27 cellular contexts compared by ENCODE assay signal in the genomic region with DNA sequence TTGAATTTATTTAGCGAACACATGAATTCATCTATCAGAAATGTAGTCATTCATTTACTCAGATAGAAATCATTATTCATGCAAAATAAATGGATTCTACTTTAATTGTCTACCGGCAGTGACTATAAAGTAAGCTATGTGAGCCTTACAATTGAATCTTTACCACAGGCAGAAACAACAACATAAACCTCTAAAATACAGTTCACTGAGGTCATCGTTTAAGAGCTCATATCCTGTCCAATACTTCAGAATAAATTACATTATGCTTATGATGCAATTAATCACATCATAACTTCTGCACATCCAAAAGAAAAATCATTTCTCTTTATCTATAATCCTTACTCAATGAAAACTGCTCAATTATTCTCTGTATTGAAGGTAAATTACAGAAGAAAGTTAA.
DNase-seq lines count a peak whose midpoint lies in the region; ATAC-seq, FAIRE-seq and TF ChIP-seq lines count a peak whose summit lies in the region.
"Had no signal": no experiment of that assay in that cellular context is flagged by ENCODE, and none has a peak within 500 bp of the region (broad histone marks: within the 10 kb centered on the region; RNA-seq: fewer than 3 reads in every experiment).

No MANE protein-coding gene starts in this region.

- TF ChIP-seq POLR2A in HepG2 (IDR thresholded peaks at IDR 0.05; ENCODE audit: insufficient read depth in 1 of 2, low read depth in 2 of 2, low read length in 2 of 2) (no peak), right lobe of liver (IDR thresholded peaks at IDR 0.05) (no peak), erythroblast (IDR thresholded peaks at IDR 0.05; ENCODE audit: low read length) (no peak)

- DNase-seq in HepG2 (ENCODE audit: low spot score) = no peak
- no peak for DNase-seq in right lobe of liver
- peak; percentile 40 for DNase-seq in astrocyte of the hippocampus (ENCODE audit: low read depth, low spot score)
- peak; percentile 20 for DNase-seq in glomerular visceral epithelial cell (ENCODE audit: extremely low spot score)
- no peak for DNase-seq in erythroblast (lab: John Stamatoyannopoulos, UW)
- DNase-seq in OCI-LY7 (ENCODE audit: low spot score) = no peak
- DNase-seq in activated CD4-positive, alpha-beta T cell treated with anti-CD3 and anti-CD28 coated beads for 4 hours = no peak
- DNase-seq in sciatic nerve (ENCODE audit: low spot score) = no peak
- DNase-seq: 8988T; activated CD4-positive, alpha-beta T cell treated with anti-CD3 and anti-CD28 coated beads for 36 hours; activated CD8-positive, alpha-beta memory T cell treated with anti-CD3 and anti-CD28 coated beads for 24 hours; activated gamma-delta T cell; activated naive CD8-positive, alpha-beta T cell treated with anti-CD3 and anti-CD28 coated beads, Interleukin-2, amount 50 U/mL, for 24 hours; body of pancreas; CD8-positive, alpha-beta T cell; DMS 273 treated with DMSO at 0.1 percent for 48 hours; NCI-H1092 treated with DMSO at 0.1 percent for 48 hours; NCI-H2029; NCI-H2227 treated with DMSO at 0.1 percent for 48 hours; NCI-H748 treated with DMSO at 0.1 percent for 48 hours; psoas muscle; uterus had no signal

- no peak overlapping the region for H3K9ac ChIP-seq in HepG2 (ENCODE audit: insufficient read depth, low read depth, low read length)

- in situ Hi-C loops in HepG2 (cut with HindIII; ENCODE audit: extremely low pct_ligation_motif_present, low pct_unique_long_range_greater_than_20kb) = no loop called here

- H3K4me1 ChIP-seq in HepG2 (ENCODE audit: insufficient read depth, low read length) (no peaks in the 10 kb centered on the region), right lobe of liver (no peaks in the 10 kb centered on the region), OCI-LY7 (ENCODE audit: insufficient read depth, low read length, poor library complexity, severe bottlenecking) (no peaks in the 10 kb centered on the region)
- H3K4me1 ChIP-seq: body of pancreas, psoas muscle, uterus had no signal

- no peak overlapping the region for H3K4me2 ChIP-seq in HepG2 (ENCODE audit: low read depth, low read length)
- H3K4me2 ChIP-seq in OCI-LY7 (ENCODE audit: low read length) = no peak overlapping the region

- POLR2A ChIA-PET in HepG2 (lab: Yijun Ruan, JAX) (no interaction called here), OCI-LY7 (lab: Charles Lee) (interaction anchor here (0.7 kb wide), 1 partner anchor 10 kb away, joined by 3 read pairs; no protein-coding TSS in a partner anchor)

- no TSS peak for BruUV-seq in HepG2 (replicated peaks; lab: Mats Ljungman, UMichigan)
- no TSS peak for BruUV-seq in OCI-LY7 (replicated peaks; lab: Mats Ljungman, UMichigan)

- H3K9me3 ChIP-seq in HepG2 (ENCODE audit: low read length) (no peaks in the 10 kb centered on the region; the same call in 1 of the 2 replicates), right lobe of liver (no peaks in the 10 kb centered on the region), OCI-LY7 (ENCODE audit: low read length) (no peaks in the 10 kb centered on the region)
- H3K9me3 ChIP-seq: body of pancreas, psoas muscle, thoracic aorta, uterus had no signal

- H3K79me2 ChIP-seq in HepG2 (ENCODE audit: insufficient read depth, low read length) = no peaks in the 10 kb centered on the region
- H3K79me2 ChIP-seq in OCI-LY7 (ENCODE audit: insufficient read depth, low read depth, low read length) = no peaks in the 10 kb centered on the region

- TF ChIP-seq EP300 in HepG2 (IDR thresholded peaks at IDR 0.05; ENCODE audit: low read depth in 2 of 2, low read length in 2 of 2) = no peak
- no peak for TF ChIP-seq EP300 in HepG2 (CRISPR knock-in tag; IDR thresholded peaks at IDR 0.05; ENCODE audit: borderline replicate concordance)

- H3K36me3 ChIP-seq in HepG2 (replicated peaks in 1 of 2; ENCODE audit: control insufficient read depth in 1 of 2, insufficient read depth in 2 of 2, low read length in 2 of 2) (no peaks in the 10 kb centered on the region), right lobe of liver (no peaks in the 10 kb centered on the region), OCI-LY7 (ENCODE audit: insufficient read depth, low read length) (no peaks in the 10 kb centered on the region)
- H3K36me3 ChIP-seq: thoracic aorta, uterus had no signal

- no peak for FAIRE-seq in HepG2 (lab: Jason Lieb, UNC)
- FAIRE-seq: G401.6, H1 had no signal

- H3K9me2 ChIP-seq in OCI-LY7 (ENCODE audit: insufficient read depth, low read length) = no peaks in the 10 kb centered on the region

- TF ChIP-seq RAD21 in HepG2 (CRISPR knock-in tag; IDR thresholded peaks at IDR 0.05) = no peak

- ATAC-seq in HepG2 (no peak), right lobe of liver (no peak), sciatic nerve (no peak)
- ATAC-seq: activated CD4-positive, alpha-beta T cell treated with anti-CD3 and anti-CD28 coated beads for 36 hours; activated naive CD8-positive, alpha-beta T cell treated with anti-CD3 and anti-CD28 coated beads, Interleukin-2, amount 50 U/mL, for 24 hours; body of pancreas; CD8-positive, alpha-beta T cell; left lobe of liver; psoas muscle had no signal

- H3K27me3 ChIP-seq in HepG2 (ENCODE audit: control insufficient read depth in 1 of 2, insufficient read depth in 2 of 2, low read length in 2 of 2) = no peaks in the 10 kb centered on the region
- H3K27me3 ChIP-seq in right lobe of liver = no peaks in the 10 kb centered on the region
- H3K27me3 ChIP-seq: body of pancreas, uterus had no signal

- H2AFZ ChIP-seq in HepG2 (ENCODE audit: low read length) (no peak overlapping the region), OCI-LY7 (ENCODE audit: low read length) (no peak overlapping the region)

- intact Hi-C loops in HepG2 (cut with micrococcal nuclease; ENCODE audit: unreplicated experiment) = no loop called here
- intact Hi-C loops in right lobe of liver (cut with DNase I) = no loop called here
- intact Hi-C loops in OCI-LY7 (cut with micrococcal nuclease; ENCODE audit: unreplicated experiment) = no loop called here
- intact Hi-C loops in sciatic nerve (cut with DNase I) = no loop called here

- 77% methylated on average over 3 of the region's 3 CpGs for WGBS in HepG2 (ENCODE audit: low lambda C conversion rate)
- WGBS in right lobe of liver (ENCODE audit: insufficient coverage, low coverage, low lambda C conversion rate, missing lambda C conversion rate) = 87% methylated on average over 3 of the region's 3 CpGs

- TF ChIP-seq CTCF in HepG2 (CRISPR knock-in tag; IDR thresholded peaks at IDR 0.05) (no peak), right lobe of liver (IDR thresholded peaks at IDR 0.05) (no peak), OCI-LY7 (conservative IDR thresholded peaks at IDR 0.05; ENCODE audit: low read length) (no peak)

- H4K20me1 ChIP-seq in HepG2 (ENCODE audit: insufficient read depth, low read length) (no peaks in the 10 kb centered on the region), OCI-LY7 (ENCODE audit: insufficient read depth, low read length) (no peaks in the 10 kb centered on the region)

- no peak overlapping the region for H3K27ac ChIP-seq in HepG2 (ENCODE audit: extremely low read length, insufficient read depth, low read length)
- no peak overlapping the region for H3K27ac ChIP-seq in right lobe of liver
- H3K27ac ChIP-seq in OCI-LY7 (ENCODE audit: low read depth, low read length, poor library complexity, severe bottlenecking) = no peak overlapping the region
- H3K27ac ChIP-seq: body of pancreas, HL-60, psoas muscle, thoracic aorta, uterus had no signal

- H3K4me3 ChIP-seq in HepG2 (replicated peaks in 1 of 3; ENCODE audit: insufficient read depth in 1 of 3, low read depth in 2 of 3, low read length in 3 of 3) = no peak overlapping the region
- no peak overlapping the region for H3K4me3 ChIP-seq in right lobe of liver
- H3K4me3 ChIP-seq in OCI-LY7 (ENCODE audit: low read depth, low read length, poor library complexity, severe bottlenecking) = no peak overlapping the region
- H3K4me3 ChIP-seq: body of pancreas, psoas muscle, thoracic aorta, uterus had no signal

- CTCF ChIA-PET in HepG2 (lab: Yijun Ruan, JAX; ENCODE audit: low intra/inter-chr PET ratio, low total read pairs) = no interaction called here
- CTCF ChIA-PET in OCI-LY7 (lab: Charles Lee; ENCODE audit: unreplicated experiment) = no interaction called here

TF ChIP-seq in HepG2, 621 proteins besides CTCF, POLR2A, EP300 and RAD21 (continues in another document):
- TF ChIP-seq, protein P1, sequence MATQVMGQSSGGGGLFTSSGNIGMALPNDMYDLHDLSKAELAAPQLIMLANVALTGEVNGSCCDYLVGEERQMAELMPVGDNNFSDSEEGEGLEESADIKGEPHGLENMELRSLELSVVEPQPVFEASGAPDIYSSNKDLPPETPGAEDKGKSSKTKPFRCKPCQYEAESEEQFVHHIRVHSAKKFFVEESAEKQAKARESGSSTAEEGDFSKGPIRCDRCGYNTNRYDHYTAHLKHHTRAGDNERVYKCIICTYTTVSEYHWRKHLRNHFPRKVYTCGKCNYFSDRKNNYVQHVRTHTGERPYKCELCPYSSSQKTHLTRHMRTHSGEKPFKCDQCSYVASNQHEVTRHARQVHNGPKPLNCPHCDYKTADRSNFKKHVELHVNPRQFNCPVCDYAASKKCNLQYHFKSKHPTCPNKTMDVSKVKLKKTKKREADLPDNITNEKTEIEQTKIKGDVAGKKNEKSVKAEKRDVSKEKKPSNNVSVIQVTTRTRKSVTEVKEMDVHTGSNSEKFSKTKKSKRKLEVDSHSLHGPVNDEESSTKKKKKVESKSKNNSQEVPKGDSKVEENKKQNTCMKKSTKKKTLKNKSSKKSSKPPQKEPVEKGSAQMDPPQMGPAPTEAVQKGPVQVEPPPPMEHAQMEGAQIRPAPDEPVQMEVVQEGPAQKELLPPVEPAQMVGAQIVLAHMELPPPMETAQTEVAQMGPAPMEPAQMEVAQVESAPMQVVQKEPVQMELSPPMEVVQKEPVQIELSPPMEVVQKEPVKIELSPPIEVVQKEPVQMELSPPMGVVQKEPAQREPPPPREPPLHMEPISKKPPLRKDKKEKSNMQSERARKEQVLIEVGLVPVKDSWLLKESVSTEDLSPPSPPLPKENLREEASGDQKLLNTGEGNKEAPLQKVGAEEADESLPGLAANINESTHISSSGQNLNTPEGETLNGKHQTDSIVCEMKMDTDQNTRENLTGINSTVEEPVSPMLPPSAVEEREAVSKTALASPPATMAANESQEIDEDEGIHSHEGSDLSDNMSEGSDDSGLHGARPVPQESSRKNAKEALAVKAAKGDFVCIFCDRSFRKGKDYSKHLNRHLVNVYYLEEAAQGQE (IDR thresholded peaks at IDR 0.05; ENCODE audit: borderline replicate concordance in 1 of 2, low read depth in 1 of 2, low read length in 2 of 2) = no peak
- TF ChIP-seq, protein P2, sequence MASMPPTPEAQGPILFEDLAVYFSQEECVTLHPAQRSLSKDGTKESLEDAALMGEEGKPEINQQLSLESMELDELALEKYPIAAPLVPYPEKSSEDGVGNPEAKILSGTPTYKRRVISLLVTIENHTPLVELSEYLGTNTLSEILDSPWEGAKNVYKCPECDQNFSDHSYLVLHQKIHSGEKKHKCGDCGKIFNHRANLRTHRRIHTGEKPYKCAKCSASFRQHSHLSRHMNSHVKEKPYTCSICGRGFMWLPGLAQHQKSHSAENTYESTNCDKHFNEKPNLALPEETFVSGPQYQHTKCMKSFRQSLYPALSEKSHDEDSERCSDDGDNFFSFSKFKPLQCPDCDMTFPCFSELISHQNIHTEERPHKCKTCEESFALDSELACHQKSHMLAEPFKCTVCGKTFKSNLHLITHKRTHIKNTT (CRISPR knock-in tag; IDR thresholded peaks at IDR 0.05) = no peak
- TF ChIP-seq ATF7 (IDR thresholded peaks at IDR 0.05) (peak; percentile 46), ATF7 (CRISPR knock-in tag; IDR thresholded peaks at IDR 0.05) (no peak)

Comparison
In these comparisons a context has a peak if more than half of its experiments do, and no peak if none do; other contexts are left out.
1. DNase-seq: peak in astrocyte of the hippocampus (single experiment) and glomerular visceral epithelial cell (single experiment); none in HepG2 (single experiment), right lobe of liver (0 of 3), erythroblast (0 of 2), OCI-LY7 (single experiment), activated CD4-positive, alpha-beta T cell treated with anti-CD3 and anti-CD28 coated beads for 4 hours (0 of 2) and sciatic nerve (single experiment).